Comparison of ENCODE assay signal across 9 cellular contexts in genomic region chr10:133372507-133372906, GRCh38. TPM values are rescaled to one million over a fixed set of nuclear protein-coding genes. Genes with fewer than 3 reads are reported as not detected.
DNase-seq lines count a peak whose midpoint lies in the region; ATAC-seq, FAIRE-seq and TF ChIP-seq lines count a peak whose summit lies in the region.
"Had no signal": no experiment of that assay in that cellular context is flagged by ENCODE, and none has a peak within 500 bp of the region (broad histone marks: within the 10 kb centered on the region; RNA-seq: fewer than 3 reads in every experiment).

No MANE protein-coding gene starts in this region.

- H3K27ac ChIP-seq in HCT116 (ENCODE audit: low read depth, low read length) (no peak overlapping the region), spleen (peak overlapping the region in 2 of 8 donors; percentile 14 to 92)

- H3K27me3 ChIP-seq in HCT116 (ENCODE audit: insufficient read depth, low read length) (no peaks in the 10 kb centered on the region), spleen (replicated peaks in 1 of 7) (no peaks in the 10 kb centered on the region)

- CTCF ChIA-PET in HCT116 (lab: Charles Lee): no interaction called here

- H3K27ac Mint-ChIP-seq in activated naive CD8-positive, alpha-beta T cell treated with anti-CD3 and anti-CD28 coated beads, Interleukin-2, amount 10 ng/mL, durations not matched to agents 7 days and 5 days: no peak overlapping the region

- H3K4me1 ChIP-seq in HCT116 (ENCODE audit: control insufficient read depth in 1 of 2, insufficient read depth in 2 of 2, low read length in 2 of 2) (peaks cover 0 to 4% of the 10 kb centered on the region in 2 experiments; a peak in 2 of 4 replicates), spleen (peaks cover 6 to 31% (median 21%) of the 10 kb centered on the region in 6 donors)

- no peak overlapping the region for H3K9ac ChIP-seq in HCT116 (ENCODE audit: low read length)

- peaks cover 8% of the 10 kb centered on the region for H3K4me1 Mint-ChIP-seq in activated naive CD8-positive, alpha-beta T cell treated with anti-CD3 and anti-CD28 coated beads, Interleukin-2, amount 10 ng/mL, durations not matched to agents 7 days and 5 days

- H3K9me3 ChIP-seq in HCT116 (ENCODE audit: control insufficient read depth in 1 of 2, insufficient read depth in 1 of 2, low read depth in 1 of 2, low read length in 2 of 2) (no peaks in the 10 kb centered on the region), iPS-18c (ENCODE audit: control insufficient read depth, insufficient read depth, low read length) (no peaks in the 10 kb centered on the region), spleen (no peaks in the 10 kb centered on the region)

- no TSS peak for BruUV-seq in HCT116 (replicated peaks; lab: Mats Ljungman, UMichigan)

- DNase-seq in HCT116 (ENCODE audit: low read depth, low spot score) (no peak), spleen (peak; percentile 88), NCI-H526 (lab: John Stamatoyannopoulos, UW) (no peak), GM12892 (ENCODE audit: insufficient read length) (no peak), NCI-H69 (lab: John Stamatoyannopoulos, UW) (no peak)
- no peak for DNase-seq in activated naive CD8-positive, alpha-beta T cell treated with anti-CD3 and anti-CD28 coated beads, Interleukin-2, amount 10 ng/mL, durations not matched to agents 7 days and 5 days

- no peaks in the 10 kb centered on the region for H3K9me3 Mint-ChIP-seq in activated naive CD8-positive, alpha-beta T cell treated with anti-CD3 and anti-CD28 coated beads, Interleukin-2, amount 10 ng/mL, durations not matched to agents 7 days and 5 days

- RAD21 ChIA-PET in HCT116 (lab: Charles Lee; ENCODE audit: low non-redundant PET in 1 of 2, low total read pairs in 2 of 2, uncharacterized antibody in 2 of 2, unreplicated experiment in 2 of 2): no interaction called here

- H3K9me2 ChIP-seq in HCT116 (ENCODE audit: insufficient read depth): no peaks in the 10 kb centered on the region

- TF ChIP-seq RAD21 in HCT116 (IDR thresholded peaks at IDR 0.05; ENCODE audit: low read depth): no peak

- POLR2A ChIA-PET in HCT116 (lab: Charles Lee): no interaction called here
- POLR2A ChIA-PET in activated naive CD8-positive, alpha-beta T cell treated with anti-CD3 and anti-CD28 coated beads, Interleukin-2, amount 10 ng/mL, durations not matched to agents 7 days and 5 days (lab: Charles Lee): interaction anchor here (1.3 to 1.4 kb wide), 2 partner anchors 15 to 36 kb away, joined by 3 to 4 read pairs; partner anchors contain the start of gene CALY

- TF ChIP-seq CTCF in HCT116 (IDR thresholded peaks at IDR 0.05 in 2 of 3, conservative IDR thresholded peaks at IDR 0.05 in 1 of 3; ENCODE audit: borderline replicate concordance in 1 of 3, insufficient read depth in 1 of 3, low read depth in 2 of 3, low read length in 2 of 3) (no peak), spleen (IDR thresholded peaks at IDR 0.05 in 8 of 11, conservative IDR thresholded peaks at IDR 0.05 in 3 of 11) (no peak)

- H2AFZ ChIP-seq in HCT116 (ENCODE audit: low read depth, low read length, poor library complexity, severe bottlenecking): no peak overlapping the region

- TF ChIP-seq POLR2A in HCT116 (IDR thresholded peaks at IDR 0.05; ENCODE audit: borderline replicate concordance, extremely low read depth, insufficient read depth, insufficient read length) (no peak), spleen (IDR thresholded peaks at IDR 0.05) (no peak), GM12892 (IDR thresholded peaks at IDR 0.05; ENCODE audit: low read depth, low read length) (no peak)

- no peaks in the 10 kb centered on the region for H3K36me3 ChIP-seq in HCT116 (ENCODE audit: control insufficient read depth in 1 of 2, insufficient read depth in 2 of 2, low read length in 2 of 2)
- H3K36me3 ChIP-seq in spleen: peaks cover 0 to 40% (median 26%) of the 10 kb centered on the region in 6 donors

- H3K4me2 ChIP-seq in HCT116 (ENCODE audit: low read length): peak overlapping the region; percentile 48

- peaks cover 2% of the 10 kb centered on the region for H3K36me3 Mint-ChIP-seq in activated naive CD8-positive, alpha-beta T cell treated with anti-CD3 and anti-CD28 coated beads, Interleukin-2, amount 10 ng/mL, durations not matched to agents 7 days and 5 days

- H4K20me1 ChIP-seq in HCT116 (ENCODE audit: insufficient read depth): no peaks in the 10 kb centered on the region

- no peak for FAIRE-seq in GM12892 (lab: Jason Lieb, UNC)

- H3K4me3 ChIP-seq in HCT116 (replicated peaks in 1 of 2; ENCODE audit: low read depth in 1 of 2, low read length in 2 of 2) (peak overlapping the region; percentile 40 to 57; a peak in 3 of 4 replicates), iPS-18c (ENCODE audit: insufficient read depth, low read depth, low read length) (peak overlapping the region; percentile 28), spleen (peak overlapping the region in 4 of 8 donors; percentile 69 to 91 (median 76))

- H3K27me3 Mint-ChIP-seq in activated naive CD8-positive, alpha-beta T cell treated with anti-CD3 and anti-CD28 coated beads, Interleukin-2, amount 10 ng/mL, durations not matched to agents 7 days and 5 days: peaks cover 12% of the 10 kb centered on the region

- ATAC-seq in HCT116: no peak
- no peak for ATAC-seq in activated naive CD8-positive, alpha-beta T cell treated with anti-CD3 and anti-CD28 coated beads, Interleukin-2, amount 10 ng/mL, durations not matched to agents 7 days and 5 days (ENCODE audit: low read depth)
- no peak for ATAC-seq in GM21529 (IDR thresholded peaks at IDR 0.05; ENCODE audit: unreplicated experiment)

- H3K79me2 ChIP-seq in HCT116 (ENCODE audit: insufficient read depth, low read length): 0 out of 2 replicates have a peak, but pooled peaks cover 4% of the 10 kb centered on the region

- intact Hi-C loops in HCT116 (cut with micrococcal nuclease): no loop called here
- intact Hi-C loops in spleen (cut with DNase I; ENCODE audit: low total_unique reads): no loop called here

- peak overlapping the region; percentile 71 for H3K4me3 Mint-ChIP-seq in activated naive CD8-positive, alpha-beta T cell treated with anti-CD3 and anti-CD28 coated beads, Interleukin-2, amount 10 ng/mL, durations not matched to agents 7 days and 5 days

- 47 to 60% (median 51%) methylated on average over 11 to 20 of the region's 20 CpGs for WGBS in spleen, 5 donors

TF ChIP-seq in HCT116, 20 proteins besides CTCF, POLR2A, EP300 and RAD21:
- TF ChIP-seq, protein P1, sequence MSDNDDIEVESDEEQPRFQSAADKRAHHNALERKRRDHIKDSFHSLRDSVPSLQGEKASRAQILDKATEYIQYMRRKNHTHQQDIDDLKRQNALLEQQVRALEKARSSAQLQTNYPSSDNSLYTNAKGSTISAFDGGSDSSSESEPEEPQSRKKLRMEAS (IDR thresholded peaks at IDR 0.05): no peak

RNA-seq across cellular contexts. Expression of gene ECHS1, which starts 0.6 kb away (rescaled TPM):
- total RNA-seq in HCT116 (2021; ENCODE audit: unreplicated experiment) (58.0 TPM), spleen (10 to 100 TPM; 29.8 to 46.2 (median 44.8) TPM)
- polyA plus RNA-seq in HCT116 (2012): 36.7 and 51.3 TPM in 2 replicates
- 10 to 100 TPM; 33.5 to 36.1 TPM for total RNA-seq in activated naive CD8-positive, alpha-beta T cell treated with anti-CD3 and anti-CD28 coated beads, Interleukin-2, amount 10 ng/mL, durations not matched to agents 7 days and 5 days
- 10 to 100 TPM; 54.8 to 81.2 (median 62.7) TPM for polyA plus RNA-seq in spleen
- polyA plus RNA-seq in GM12892 (2012; ENCODE audit: missing spikeins): 79.0 TPM

RNA-seq across cellular contexts. Expression of gene PAOX, which starts 6.6 kb away (rescaled TPM):
- total RNA-seq in HCT116 (2021; ENCODE audit: unreplicated experiment) (3.5 TPM), spleen (10 to 100 TPM; 16.2 to 34.0 (median 22.8) TPM)
- 3.0 and 3.1 TPM in 2 replicates for polyA plus RNA-seq in HCT116 (2012)
- total RNA-seq in activated naive CD8-positive, alpha-beta T cell treated with anti-CD3 and anti-CD28 coated beads, Interleukin-2, amount 10 ng/mL, durations not matched to agents 7 days and 5 days: 1 to 10 TPM; 7.2 to 9.9 TPM
- 10 to 100 TPM; 15.4 to 26.0 (median 19.3) TPM for polyA plus RNA-seq in spleen
- 7.1 TPM for polyA plus RNA-seq in GM12892 (2012; ENCODE audit: missing spikeins)

RNA-seq across cellular contexts. Expression of gene FUOM, which starts 14.7 kb away (rescaled TPM):
- total RNA-seq in HCT116 (2021; ENCODE audit: unreplicated experiment): 21.5 TPM
- polyA plus RNA-seq in HCT116 (2012): 12.3 and 13.8 TPM in 2 replicates
- total RNA-seq in activated naive CD8-positive, alpha-beta T cell treated with anti-CD3 and anti-CD28 coated beads, Interleukin-2, amount 10 ng/mL, durations not matched to agents 7 days and 5 days: 10 to 100 TPM; 15.4 to 17.3 TPM
- 10 to 100 TPM; 25.3 to 36.5 (median 27.7) TPM for total RNA-seq in spleen
- polyA plus RNA-seq in spleen: 10 to 100 TPM; 43.8 to 79.6 (median 47.9) TPM
- polyA plus RNA-seq in GM12892 (2012; ENCODE audit: missing spikeins): 17.9 TPM

RNA-seq across cellular contexts. Expression of gene MTG1, which starts 21.4 kb away (rescaled TPM):
- 23.1 TPM for total RNA-seq in HCT116 (2021; ENCODE audit: unreplicated experiment)
- polyA plus RNA-seq in HCT116 (2012): 17.1 and 18.4 TPM in 2 replicates
- total RNA-seq in activated naive CD8-positive, alpha-beta T cell treated with anti-CD3 and anti-CD28 coated beads, Interleukin-2, amount 10 ng/mL, durations not matched to agents 7 days and 5 days: 10 to 100 TPM; 53.7 to 56.6 TPM
- 10 to 100 TPM; 35.4 to 82.9 (median 63.7) TPM for total RNA-seq in spleen
- 100 to 1,000 TPM in 2 of 3 donors, 10 to 100 TPM in 1; 55.1 to 122 (median 101) TPM for polyA plus RNA-seq in spleen
- polyA plus RNA-seq in GM12892 (2012; ENCODE audit: missing spikeins): 38.8 TPM

RNA-seq across cellular contexts. Expression of gene PRAP1, which starts 25.3 kb away (rescaled TPM):
- not detected for total RNA-seq in HCT116 (2021; ENCODE audit: unreplicated experiment)
- polyA plus RNA-seq in HCT116 (2012): 0.12 and 0.19 TPM in 2 replicates
- total RNA-seq in activated naive CD8-positive, alpha-beta T cell treated with anti-CD3 and anti-CD28 coated beads, Interleukin-2, amount 10 ng/mL, durations not matched to agents 7 days and 5 days: not detected
- not detected for total RNA-seq in spleen
- polyA plus RNA-seq in spleen: not detected
- not detected for polyA plus RNA-seq in GM12892 (2012; ENCODE audit: missing spikeins)
- total RNA-seq: NCI-H460 had no signal
